In the genomic region with DNA sequence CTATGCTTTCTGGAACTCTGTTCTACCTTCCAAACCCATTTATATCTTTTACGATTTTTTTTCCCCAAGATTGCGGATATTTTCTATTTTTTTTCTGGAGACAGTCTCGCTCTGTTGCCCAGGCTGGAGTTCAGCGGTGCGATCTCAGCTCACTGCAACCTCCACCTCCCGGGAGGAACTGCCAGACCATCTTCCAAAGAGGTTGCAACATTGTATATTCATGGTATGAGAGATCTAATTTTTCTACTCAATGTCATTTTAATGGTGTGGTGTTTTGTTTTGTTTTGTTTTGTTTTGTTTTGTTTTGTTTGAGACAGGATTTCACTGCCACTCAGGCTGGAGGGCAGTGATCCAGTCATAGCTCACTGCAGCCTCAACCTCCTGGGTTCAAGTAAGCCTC, we compare ENCODE assay signal across 1 cellular context.
TF ChIP-seq lines count a peak whose summit lies in the region.

No MANE protein-coding gene starts in this region.

TF ChIP-seq in GM23338, 12 proteins besides CTCF, POLR2A, EP300 and RAD21 (continued from another document):
- TF ChIP-seq, protein P1, sequence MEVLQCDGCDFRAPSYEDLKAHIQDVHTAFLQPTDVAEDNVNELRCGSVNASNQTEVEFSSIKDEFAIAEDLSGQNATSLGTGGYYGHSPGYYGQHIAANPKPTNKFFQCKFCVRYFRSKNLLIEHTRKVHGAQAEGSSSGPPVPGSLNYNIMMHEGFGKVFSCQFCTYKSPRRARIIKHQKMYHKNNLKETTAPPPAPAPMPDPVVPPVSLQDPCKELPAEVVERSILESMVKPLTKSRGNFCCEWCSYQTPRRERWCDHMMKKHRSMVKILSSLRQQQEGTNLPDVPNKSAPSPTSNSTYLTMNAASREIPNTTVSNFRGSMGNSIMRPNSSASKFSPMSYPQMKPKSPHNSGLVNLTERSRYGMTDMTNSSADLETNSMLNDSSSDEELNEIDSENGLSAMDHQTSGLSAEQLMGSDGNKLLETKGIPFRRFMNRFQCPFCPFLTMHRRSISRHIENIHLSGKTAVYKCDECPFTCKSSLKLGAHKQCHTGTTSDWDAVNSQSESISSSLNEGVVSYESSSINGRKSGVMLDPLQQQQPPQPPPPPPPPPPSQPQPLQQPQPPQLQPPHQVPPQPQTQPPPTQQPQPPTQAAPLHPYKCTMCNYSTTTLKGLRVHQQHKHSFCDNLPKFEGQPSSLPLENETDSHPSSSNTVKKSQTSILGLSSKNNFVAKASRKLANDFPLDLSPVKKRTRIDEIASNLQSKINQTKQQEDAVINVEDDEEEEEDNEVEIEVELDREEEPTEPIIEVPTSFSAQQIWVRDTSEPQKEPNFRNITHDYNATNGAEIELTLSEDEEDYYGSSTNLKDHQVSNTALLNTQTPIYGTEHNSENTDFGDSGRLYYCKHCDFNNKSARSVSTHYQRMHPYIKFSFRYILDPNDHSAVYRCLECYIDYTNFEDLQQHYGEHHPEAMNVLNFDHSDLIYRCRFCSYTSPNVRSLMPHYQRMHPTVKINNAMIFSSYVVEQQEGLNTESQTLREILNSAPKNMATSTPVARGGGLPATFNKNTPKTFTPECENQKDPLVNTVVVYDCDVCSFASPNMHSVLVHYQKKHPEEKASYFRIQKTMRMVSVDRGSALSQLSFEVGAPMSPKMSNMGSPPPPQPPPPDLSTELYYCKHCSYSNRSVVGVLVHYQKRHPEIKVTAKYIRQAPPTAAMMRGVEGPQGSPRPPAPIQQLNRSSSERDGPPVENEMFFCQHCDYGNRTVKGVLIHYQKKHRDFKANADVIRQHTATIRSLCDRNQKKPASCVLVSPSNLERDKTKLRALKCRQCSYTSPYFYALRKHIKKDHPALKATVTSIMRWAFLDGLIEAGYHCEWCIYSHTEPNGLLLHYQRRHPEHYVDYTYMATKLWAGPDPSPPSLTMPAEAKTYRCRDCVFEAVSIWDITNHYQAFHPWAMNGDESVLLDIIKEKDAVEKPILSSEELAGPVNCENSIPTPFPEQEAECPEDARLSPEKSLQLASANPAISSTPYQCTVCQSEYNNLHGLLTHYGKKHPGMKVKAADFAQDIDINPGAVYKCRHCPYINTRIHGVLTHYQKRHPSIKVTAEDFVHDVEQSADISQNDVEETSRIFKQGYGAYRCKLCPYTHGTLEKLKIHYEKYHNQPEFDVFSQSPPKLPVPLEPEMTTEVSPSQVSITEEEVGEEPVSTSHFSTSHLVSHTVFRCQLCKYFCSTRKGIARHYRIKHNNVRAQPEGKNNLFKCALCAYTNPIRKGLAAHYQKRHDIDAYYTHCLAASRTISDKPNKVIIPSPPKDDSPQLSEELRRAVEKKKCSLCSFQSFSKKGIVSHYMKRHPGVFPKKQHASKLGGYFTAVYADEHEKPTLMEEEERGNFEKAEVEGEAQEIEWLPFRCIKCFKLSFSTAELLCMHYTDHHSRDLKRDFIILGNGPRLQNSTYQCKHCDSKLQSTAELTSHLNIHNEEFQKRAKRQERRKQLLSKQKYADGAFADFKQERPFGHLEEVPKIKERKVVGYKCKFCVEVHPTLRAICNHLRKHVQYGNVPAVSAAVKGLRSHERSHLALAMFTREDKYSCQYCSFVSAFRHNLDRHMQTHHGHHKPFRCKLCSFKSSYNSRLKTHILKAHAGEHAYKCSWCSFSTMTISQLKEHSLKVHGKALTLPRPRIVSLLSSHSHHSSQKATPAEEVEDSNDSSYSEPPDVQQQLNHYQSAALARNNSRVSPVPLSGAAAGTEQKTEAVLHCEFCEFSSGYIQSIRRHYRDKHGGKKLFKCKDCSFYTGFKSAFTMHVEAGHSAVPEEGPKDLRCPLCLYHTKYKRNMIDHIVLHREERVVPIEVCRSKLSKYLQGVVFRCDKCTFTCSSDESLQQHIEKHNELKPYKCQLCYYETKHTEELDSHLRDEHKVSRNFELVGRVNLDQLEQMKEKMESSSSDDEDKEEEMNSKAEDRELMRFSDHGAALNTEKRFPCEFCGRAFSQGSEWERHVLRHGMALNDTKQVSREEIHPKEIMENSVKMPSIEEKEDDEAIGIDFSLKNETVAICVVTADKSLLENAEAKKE (CRISPR knock-in tag; IDR thresholded peaks at IDR 0.05), result no peak
- TF ChIP-seq ZNF114 (CRISPR knock-in tag; IDR thresholded peaks at IDR 0.05) (no peak), NANOG (IDR thresholded peaks at IDR 0.05; ENCODE audit: borderline replicate concordance) (no peak), EZH2phosphoT487 (IDR thresholded peaks at IDR 0.05; ENCODE audit: unreplicated experiment) (no peak)
- TF ChIP-seq, protein P2, sequence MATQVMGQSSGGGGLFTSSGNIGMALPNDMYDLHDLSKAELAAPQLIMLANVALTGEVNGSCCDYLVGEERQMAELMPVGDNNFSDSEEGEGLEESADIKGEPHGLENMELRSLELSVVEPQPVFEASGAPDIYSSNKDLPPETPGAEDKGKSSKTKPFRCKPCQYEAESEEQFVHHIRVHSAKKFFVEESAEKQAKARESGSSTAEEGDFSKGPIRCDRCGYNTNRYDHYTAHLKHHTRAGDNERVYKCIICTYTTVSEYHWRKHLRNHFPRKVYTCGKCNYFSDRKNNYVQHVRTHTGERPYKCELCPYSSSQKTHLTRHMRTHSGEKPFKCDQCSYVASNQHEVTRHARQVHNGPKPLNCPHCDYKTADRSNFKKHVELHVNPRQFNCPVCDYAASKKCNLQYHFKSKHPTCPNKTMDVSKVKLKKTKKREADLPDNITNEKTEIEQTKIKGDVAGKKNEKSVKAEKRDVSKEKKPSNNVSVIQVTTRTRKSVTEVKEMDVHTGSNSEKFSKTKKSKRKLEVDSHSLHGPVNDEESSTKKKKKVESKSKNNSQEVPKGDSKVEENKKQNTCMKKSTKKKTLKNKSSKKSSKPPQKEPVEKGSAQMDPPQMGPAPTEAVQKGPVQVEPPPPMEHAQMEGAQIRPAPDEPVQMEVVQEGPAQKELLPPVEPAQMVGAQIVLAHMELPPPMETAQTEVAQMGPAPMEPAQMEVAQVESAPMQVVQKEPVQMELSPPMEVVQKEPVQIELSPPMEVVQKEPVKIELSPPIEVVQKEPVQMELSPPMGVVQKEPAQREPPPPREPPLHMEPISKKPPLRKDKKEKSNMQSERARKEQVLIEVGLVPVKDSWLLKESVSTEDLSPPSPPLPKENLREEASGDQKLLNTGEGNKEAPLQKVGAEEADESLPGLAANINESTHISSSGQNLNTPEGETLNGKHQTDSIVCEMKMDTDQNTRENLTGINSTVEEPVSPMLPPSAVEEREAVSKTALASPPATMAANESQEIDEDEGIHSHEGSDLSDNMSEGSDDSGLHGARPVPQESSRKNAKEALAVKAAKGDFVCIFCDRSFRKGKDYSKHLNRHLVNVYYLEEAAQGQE (IDR thresholded peaks at IDR 0.05; ENCODE audit: unreplicated experiment), result no peak
TF ChIP-seq in GM23338: peak in this region for 0.
